ENCODE assay signal across 8 cellular contexts in genomic region chr1:48470506-48470905, GRCh38. TPM values are rescaled to one million over a fixed set of nuclear protein-coding genes. Genes with fewer than 3 reads are reported as not detected.
DNase-seq lines count a peak whose midpoint lies in the region; ATAC-seq and TF ChIP-seq lines count a peak whose summit lies in the region.

No MANE protein-coding gene starts in this region.

- ATAC-seq in HG03520 (IDR thresholded peaks at IDR 0.05; ENCODE audit: unreplicated experiment) (no peak), HG02623 (IDR thresholded peaks at IDR 0.05; ENCODE audit: unreplicated experiment) (no peak), GM21723 (IDR thresholded peaks at IDR 0.05; ENCODE audit: unreplicated experiment) (no peak)

- no peaks in the 10 kb centered on the region for H3K9me3 ChIP-seq in ovary

- intact Hi-C loops in ovary (cut with DNase I) = loop anchor here in 1 of 4 donors (10.0 kb wide), 1 partner anchor 304 kb away; the partner anchor contains the start of gene BEND5

- no peak for TF ChIP-seq POLR2A in ovary (IDR thresholded peaks at IDR 0.05)

- WGBS in ovary, 3 donors = 4 to 7% (median 5%) methylated on average over 6 of the region's 6 CpGs

- no peak for TF ChIP-seq EP300 in ovary (IDR thresholded peaks at IDR 0.05)

- DNase-seq in EL = peak; percentile 7
- peak; percentile 72 for DNase-seq in globus pallidus (ENCODE audit: low spot score)
- peak; percentile 34 to 54 (median 44) for DNase-seq in ovary
- DNase-seq in germinal center (ENCODE audit: low spot score) = no peak

- peak overlapping the region; percentile 23; the same call in 1 of the 2 replicates for H3K27ac ChIP-seq in VCaP
- peak overlapping the region in 1 of 2 donors; percentile 91 for H3K27ac ChIP-seq in ovary

- no peaks in the 10 kb centered on the region for H3K36me3 ChIP-seq in ovary

- H3K4me3 ChIP-seq in ovary = peak overlapping the region; percentile 79

- TF ChIP-seq CTCF in VCaP (conservative IDR thresholded peaks at IDR 0.05) (no peak), ovary (IDR thresholded peaks at IDR 0.05) (no peak)

- no peaks in the 10 kb centered on the region for H3K4me1 ChIP-seq in ovary (ENCODE audit: insufficient read depth)

- H3K27me3 ChIP-seq in ovary = no peaks in the 10 kb centered on the region

RNA-seq across cellular contexts. Expression of gene SPATA6, which starts 1.5 kb away (rescaled TPM):
- 10 to 100 TPM; 18.5 to 48.3 (median 36.3) TPM for total RNA-seq in ovary
- 1 to 10 TPM; 7.9 to 9.3 TPM for polyA plus RNA-seq in ovary
